Comparison of ENCODE assay signal across 9 cellular contexts in the genomic region with DNA sequence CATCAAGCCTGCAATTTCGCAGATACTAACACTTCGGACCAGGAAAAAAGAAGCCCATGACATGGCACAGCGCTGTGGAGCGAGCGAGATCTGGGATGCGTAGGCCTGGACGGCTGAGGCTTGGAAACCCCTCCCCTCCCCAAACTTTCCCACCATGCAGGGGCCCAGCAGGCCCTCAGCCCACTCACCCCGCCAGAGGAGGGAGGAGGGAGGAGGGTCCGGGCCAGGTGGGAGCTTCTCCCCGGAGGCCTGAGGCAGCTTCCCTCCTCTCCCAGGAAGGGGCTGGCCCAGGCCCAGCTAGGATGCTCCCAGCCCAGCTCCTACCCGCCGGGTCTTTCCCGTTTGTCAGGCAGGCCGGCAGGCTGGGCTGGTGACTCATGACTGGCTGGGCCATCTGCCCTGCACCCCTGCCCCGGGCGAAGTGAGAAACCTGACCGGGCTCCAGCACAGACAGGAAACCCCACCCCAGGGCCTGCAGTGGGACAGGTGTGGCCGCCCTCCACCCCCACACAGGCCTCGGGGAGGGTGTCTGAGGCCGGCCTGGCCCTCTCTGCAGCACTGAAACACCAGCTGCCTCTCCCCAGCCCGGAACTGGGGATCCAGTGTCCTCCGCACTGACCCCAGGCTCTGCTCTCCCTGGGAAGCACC. TPM values are rescaled to one million over a fixed set of nuclear protein-coding genes. Genes with fewer than 3 reads are reported as not detected.
DNase-seq lines count a peak whose midpoint lies in the region; ATAC-seq and TF ChIP-seq lines count a peak whose summit lies in the region.
"Had no signal": no experiment of that assay in that cellular context is flagged by ENCODE, and none has a peak within 500 bp of the region (broad histone marks: within the 10 kb centered on the region; RNA-seq: fewer than 3 reads in every experiment).

No MANE protein-coding gene starts in this region.

- peak overlapping the region; percentile 4 for H2AFZ ChIP-seq in neuron (ENCODE audit: low read depth, low read length)

- H3K4me3 ChIP-seq in RWPE2 (ENCODE audit: severe bottlenecking) (peak overlapping the region; percentile 15), fibroblast of mammary gland (ENCODE audit: control insufficient read depth, low read depth, low read length) (no peak overlapping the region), neuron (ENCODE audit: low read length) (no peak overlapping the region)

- POLR2A ChIA-PET in HEK293T (lab: Yijun Ruan, JAX) = interaction anchor here (0.9 to 1.4 kb wide), 3 partner anchors 21 to 66 kb away, joined by 3 to 6 read pairs (median 3); partner anchors contain the start of genes BAHCC1 and SLC38A10

- H3K4me1 ChIP-seq in RWPE2 (ENCODE audit: insufficient read depth, poor library complexity, severe bottlenecking) (peaks cover 29% of the 10 kb centered on the region), neuron (ENCODE audit: insufficient read depth, low read length) (peaks cover 30% of the 10 kb centered on the region)

- no peaks in the 10 kb centered on the region for H3K9me3 ChIP-seq in RWPE2 (ENCODE audit: severe bottlenecking)
- H3K9me3 ChIP-seq in neuron (ENCODE audit: low read length) = no peaks in the 10 kb centered on the region

- CTCF ChIA-PET in HEK293T (lab: Yijun Ruan, JAX) = interaction anchor here (1.0 kb wide), 1 partner anchor 155 kb away, joined by 4 read pairs; no protein-coding TSS in a partner anchor

- peak overlapping the region; percentile 96 for H3K27ac ChIP-seq in RWPE2 (ENCODE audit: poor library complexity, severe bottlenecking)

- ATAC-seq in RWPE2 (ENCODE audit: low read depth) (peak; percentile 86), HG03159 (IDR thresholded peaks at IDR 0.05; ENCODE audit: unreplicated experiment) (no peak)

- H3K36me3 ChIP-seq in RWPE2 (ENCODE audit: low read depth) = no peaks in the 10 kb centered on the region
- H3K36me3 ChIP-seq in neuron (ENCODE audit: insufficient read depth, low read length) = no peaks in the 10 kb centered on the region

- no peaks in the 10 kb centered on the region for H3K27me3 ChIP-seq in RWPE2 (ENCODE audit: insufficient read depth, poor library complexity, severe bottlenecking)
- H3K27me3 ChIP-seq in neuron (ENCODE audit: insufficient read depth, low read length) = peaks cover 37% of the 10 kb centered on the region

- no peak for TF ChIP-seq CTCF in RWPE2 (IDR thresholded peaks at IDR 0.05; ENCODE audit: poor library complexity, severe bottlenecking)
- no peak for TF ChIP-seq CTCF in fibroblast of mammary gland (conservative IDR thresholded peaks at IDR 0.05; ENCODE audit: control insufficient read depth, insufficient read depth, low read depth, low read length)

- peak; percentile 97 for DNase-seq in A172 (ENCODE audit: low spot score)
- DNase-seq in HEK293T (ENCODE audit: extremely low spot score) = peak; percentile 57
- DNase-seq in RWPE2 (ENCODE audit: low spot score) = peak; percentile 100
- DNase-seq in fibroblast of mammary gland (ENCODE audit: low read depth) = peak; percentile 90
- no peak for DNase-seq in activated CD8-positive, alpha-beta memory T cell treated with anti-CD3 and anti-CD28 coated beads for 24 hours
- no peak for DNase-seq in nucleus accumbens (lab: John Stamatoyannopoulos, UW)
- DNase-seq: activated naive CD8-positive, alpha-beta T cell treated with anti-CD3 and anti-CD28 coated beads, Interleukin-2, amount 10 ng/mL, durations not matched to agents 7 days and 5 days had no signal

TF ChIP-seq in HEK293T, 16 proteins besides CTCF, POLR2A, EP300 and RAD21:
- TF ChIP-seq FOXK2 (IDR thresholded peaks at IDR 0.05) (no peak), LEF1 (IDR thresholded peaks at IDR 0.05; ENCODE audit: borderline replicate concordance) (no peak), L3MBTL2 (conservative IDR thresholded peaks at IDR 0.05) (no peak), ZNF384 (IDR thresholded peaks at IDR 0.05) (no peak), ARNT (IDR thresholded peaks at IDR 0.05) (no peak), ELF4 (IDR thresholded peaks at IDR 0.05) (no peak)

RNA-seq across cellular contexts. Expression of gene SLC38A10, which starts 34.3 kb away (rescaled TPM):
- 57.8 and 71.5 TPM in 2 replicates for total RNA-seq in A172 (2014; rRNA removed; shearing (Covaris generic))

Comparison
In these comparisons a context has a peak if more than half of its experiments do, and no peak if none do; other contexts are left out.
1. DNase-seq: peak in A172 (single experiment), HEK293T (single experiment), RWPE2 (single experiment) and fibroblast of mammary gland (single experiment); none in activated CD8-positive, alpha-beta memory T cell treated with anti-CD3 and anti-CD28 coated beads for 24 hours (single experiment) and nucleus accumbens (0 of 56).